In genomic region chr19:40443131-40443929, GRCh38 we compare ENCODE assay signal across 8 cellular contexts. TPM values are rescaled to one million over a fixed set of nuclear protein-coding genes. Genes with fewer than 3 reads are reported as not detected.
DNase-seq lines count a peak whose midpoint lies in the region; ATAC-seq and TF ChIP-seq lines count a peak whose summit lies in the region.

No MANE protein-coding gene starts in this region.

- H3K27me3 ChIP-seq in KMS-11 (ENCODE audit: insufficient read depth, low read depth), result no peaks in the 10 kb centered on the region
- no peaks in the 10 kb centered on the region for H3K27me3 ChIP-seq in Panc1 (ENCODE audit: control insufficient read depth, insufficient read depth, low read length)
- H3K27me3 ChIP-seq in esophagus muscularis mucosa, result no peaks in the 10 kb centered on the region

- intact Hi-C loops in Panc1 (cut with micrococcal nuclease; ENCODE audit: unreplicated experiment), result loop anchor here (5.0 kb wide), 1 partner anchor 136 kb away; no protein-coding TSS in a partner anchor
- intact Hi-C loops in esophagus muscularis mucosa (cut with DNase I), result no loop called here

- CTCF ChIA-PET in Panc1 (lab: Charles Lee), result interaction anchor here (0.6 kb wide), 1 partner anchor 159 kb away, joined by 3 read pairs; no protein-coding TSS in a partner anchor

- H3K9me3 Mint-ChIP-seq in activated T-cell treated with anti-CD3 and anti-CD28 coated beads, Interleukin-2, amount 50 U/mL, for 72 hours, result no peaks in the 10 kb centered on the region

- no peak for TF ChIP-seq CTCF in KMS-11 (conservative IDR thresholded peaks at IDR 0.05; ENCODE audit: low read depth, low read length)
- no peak for TF ChIP-seq CTCF in Panc1 (IDR thresholded peaks at IDR 0.05)
- TF ChIP-seq CTCF in esophagus muscularis mucosa (IDR thresholded peaks at IDR 0.05), result no peak

- POLR2A ChIA-PET in Panc1 (lab: Charles Lee), result no interaction called here

- H3K27ac ChIP-seq in KMS-11, result peak overlapping the region; percentile 52
- peak overlapping the region; percentile 87 for H3K27ac ChIP-seq in Panc1 (ENCODE audit: low read length)
- H3K27ac ChIP-seq in esophagus muscularis mucosa (replicated peaks in 1 of 4), result peak overlapping the region; percentile 90 to 99 (median 98)

- DNase-seq in DMS53 (lab: John Stamatoyannopoulos, UW), result peak; percentile 100
- peak; percentile 93 for DNase-seq in Panc1 (ENCODE audit: low read depth, low spot score)
- DNase-seq in activated T-cell treated with anti-CD3 and anti-CD28 coated beads, Interleukin-2, amount 50 U/mL, for 72 hours, result peak; percentile 99
- DNase-seq in esophagus muscularis mucosa (ENCODE audit: extremely low spot score), result peak; percentile 100
- peak; percentile 100 for DNase-seq in myocyte (ENCODE audit: low read depth)
- peak; percentile 99 for DNase-seq in stimulated activated CD8-positive, alpha-beta memory T cell treated with anti-CD3 and anti-CD28 coated beads, Interleukin-7, amount 100 ng/mL, for 4 hours (ENCODE audit: low read depth in 2 of 2)

- H3K9me3 ChIP-seq in Panc1 (ENCODE audit: control insufficient read depth, insufficient read depth, low read depth, low read length) (no peaks in the 10 kb centered on the region), esophagus muscularis mucosa (no peaks in the 10 kb centered on the region)

- H3K36me3 ChIP-seq in KMS-11 (ENCODE audit: insufficient read depth) (no peaks in the 10 kb centered on the region; the same call in 1 of the 2 replicates), Panc1 (ENCODE audit: control insufficient read depth, insufficient read depth, low read length) (peaks cover 7% of the 10 kb centered on the region), esophagus muscularis mucosa (peaks cover 13 to 44% (median 38%) of the 10 kb centered on the region in 4 donors)

- ATAC-seq in GM21737 (IDR thresholded peaks at IDR 0.05; ENCODE audit: unreplicated experiment) (peak; percentile 69), Panc1 (peak; percentile 88)
- ATAC-seq in activated T-cell treated with anti-CD3 and anti-CD28 coated beads, Interleukin-2, amount 50 U/mL, for 72 hours (replicated peaks in 1 of 2), result peak; percentile 82 to 83

- TF ChIP-seq EP300 in esophagus muscularis mucosa (IDR thresholded peaks at IDR 0.05), result peak; percentile 65

- peaks cover 4 to 7% of the 10 kb centered on the region in 2 donors for H3K36me3 Mint-ChIP-seq in activated T-cell treated with anti-CD3 and anti-CD28 coated beads, Interleukin-2, amount 50 U/mL, for 72 hours (ENCODE audit: insufficient read depth in 2 of 2)

- no peaks in the 10 kb centered on the region for H4K20me1 ChIP-seq in KMS-11 (ENCODE audit: insufficient read depth)

- BruUV-seq in Panc1 (replicated peaks; lab: Mats Ljungman, UMichigan), result TSS peak; percentile 93

- under 1% methylated on average over 29 of the region's 50 CpGs for WGBS in esophagus muscularis mucosa

- in situ Hi-C loops in Panc1 (cut with HindIII; ENCODE audit: low pct_unique_long_range_greater_than_20kb, low sequenced_read_pairs), result no loop called here

- peak overlapping the region; percentile 99 for H3K4me3 Mint-ChIP-seq in activated T-cell treated with anti-CD3 and anti-CD28 coated beads, Interleukin-2, amount 50 U/mL, for 72 hours

- peak overlapping the region; percentile 95 for H3K27ac Mint-ChIP-seq in activated T-cell treated with anti-CD3 and anti-CD28 coated beads, Interleukin-2, amount 50 U/mL, for 72 hours

- peaks cover 21% of the 10 kb centered on the region for H3K4me1 ChIP-seq in KMS-11 (ENCODE audit: low read depth, poor library complexity, severe bottlenecking)
- H3K4me1 ChIP-seq in Panc1 (ENCODE audit: control insufficient read depth, insufficient read depth, low read length), result peaks cover 9% of the 10 kb centered on the region
- peaks cover 26 to 47% (median 39%) of the 10 kb centered on the region in 4 donors for H3K4me1 ChIP-seq in esophagus muscularis mucosa

- peak overlapping the region; percentile 84 for H2AFZ ChIP-seq in KMS-11 (ENCODE audit: low read depth)

- H3K27me3 Mint-ChIP-seq in activated T-cell treated with anti-CD3 and anti-CD28 coated beads, Interleukin-2, amount 50 U/mL, for 72 hours (ENCODE audit: low read depth), result no peaks in the 10 kb centered on the region

- H3K4me3 ChIP-seq in KMS-11 (IDR thresholded peaks at IDR 0.05; ENCODE audit: insufficient read depth, low read depth, low read length) (no peak overlapping the region), Panc1 (ENCODE audit: low read depth in 2 of 2, low read length in 2 of 2) (peak overlapping the region; percentile 74 to 100), esophagus muscularis mucosa (peak overlapping the region; percentile 65 to 100 (median 82))

- H3K9ac ChIP-seq in KMS-11, result peak overlapping the region; percentile 60; the same call in 1 of the 2 replicates

- peak overlapping the region; percentile 91 for H3K4me2 ChIP-seq in KMS-11

- H3K4me1 Mint-ChIP-seq in activated T-cell treated with anti-CD3 and anti-CD28 coated beads, Interleukin-2, amount 50 U/mL, for 72 hours (ENCODE audit: low read depth), result peaks cover 16% of the 10 kb centered on the region

- peaks cover 9% of the 10 kb centered on the region for H3K79me2 ChIP-seq in KMS-11 (ENCODE audit: insufficient read depth, low read depth)

- peak; percentile 56 for TF ChIP-seq POLR2A in esophagus muscularis mucosa (IDR thresholded peaks at IDR 0.05; ENCODE audit: low read depth)

RNA-seq across cellular contexts. Expression of gene SERTAD3, which starts 0.8 kb away (rescaled TPM):
- total RNA-seq in Panc1 (2021; ENCODE audit: unreplicated experiment) (35.7 TPM), esophagus muscularis mucosa (10 to 100 TPM; 18.3 to 47.2 (median 37.8) TPM), myocyte (28.1 and 35.2 TPM in 2 replicates)
- polyA plus RNA-seq in Panc1 (2012; ENCODE audit: insufficient read length), result 39.6 TPM
- 10 to 100 TPM; 12.6 to 16.3 TPM for total RNA-seq in activated T-cell treated with anti-CD3 and anti-CD28 coated beads, Interleukin-2, amount 50 U/mL, for 72 hours
- 42.8 TPM for polyA plus RNA-seq in myocyte (2012)

RNA-seq across cellular contexts. Expression of gene SERTAD1, which starts 17.5 kb away (rescaled TPM):
- total RNA-seq in Panc1 (2021; ENCODE audit: unreplicated experiment) (13.4 TPM), esophagus muscularis mucosa (10 to 100 TPM; 13.7 to 73.1 (median 22.5) TPM), myocyte (12.9 and 23.0 TPM in 2 replicates)
- 13.7 TPM for polyA plus RNA-seq in Panc1 (2012; ENCODE audit: insufficient read length)
- total RNA-seq in activated T-cell treated with anti-CD3 and anti-CD28 coated beads, Interleukin-2, amount 50 U/mL, for 72 hours, result 10 to 100 TPM; 12.9 to 16.9 TPM
- 21.1 TPM for polyA plus RNA-seq in myocyte (2012)

RNA-seq across cellular contexts. Expression of gene BLVRB, which starts 22.2 kb away (rescaled TPM):
- 45.6 TPM for total RNA-seq in Panc1 (2021; ENCODE audit: unreplicated experiment)
- polyA plus RNA-seq in Panc1 (2012; ENCODE audit: insufficient read length), result 105 TPM
- 10 to 100 TPM; 40.7 to 51.0 TPM for total RNA-seq in activated T-cell treated with anti-CD3 and anti-CD28 coated beads, Interleukin-2, amount 50 U/mL, for 72 hours
- 100 to 1,000 TPM; 159 to 223 (median 194) TPM for total RNA-seq in esophagus muscularis mucosa
- 75.8 and 76.3 TPM in 2 replicates for total RNA-seq in myocyte
- 101 TPM for polyA plus RNA-seq in myocyte (2012)

RNA-seq across cellular contexts. Expression of gene SPTBN4, which starts 23.5 kb away (rescaled TPM):
- total RNA-seq in Panc1 (2021; ENCODE audit: unreplicated experiment), result 1.2 TPM
- 0.98 TPM for polyA plus RNA-seq in Panc1 (2012; ENCODE audit: insufficient read length)
- 1 to 10 TPM; 2.2 to 4.8 TPM for total RNA-seq in activated T-cell treated with anti-CD3 and anti-CD28 coated beads, Interleukin-2, amount 50 U/mL, for 72 hours
- 1 to 10 TPM; 2.1 to 6.4 (median 5.8) TPM for total RNA-seq in esophagus muscularis mucosa
- 0.31 and 1.3 TPM in 2 replicates for total RNA-seq in myocyte
- polyA plus RNA-seq in myocyte (2012), result 1.6 TPM

RNA-seq across cellular contexts. Expression of gene PRX, which starts 30.2 kb away (rescaled TPM):
- 3.4 TPM for total RNA-seq in Panc1 (2021; ENCODE audit: unreplicated experiment)
- polyA plus RNA-seq in Panc1 (2012; ENCODE audit: insufficient read length), result 4.0 TPM
- 1 to 10 TPM; 3.4 to 3.7 TPM for total RNA-seq in activated T-cell treated with anti-CD3 and anti-CD28 coated beads, Interleukin-2, amount 50 U/mL, for 72 hours
- 10 to 100 TPM in 2 of 4 donors, 1 to 10 TPM in 2; 5.8 to 12.4 (median 8.8) TPM for total RNA-seq in esophagus muscularis mucosa
- 2.6 and 2.8 TPM in 2 replicates for total RNA-seq in myocyte
- 3.6 TPM for polyA plus RNA-seq in myocyte (2012)
